21 cellular contexts compared by ENCODE assay signal in the genomic region with DNA sequence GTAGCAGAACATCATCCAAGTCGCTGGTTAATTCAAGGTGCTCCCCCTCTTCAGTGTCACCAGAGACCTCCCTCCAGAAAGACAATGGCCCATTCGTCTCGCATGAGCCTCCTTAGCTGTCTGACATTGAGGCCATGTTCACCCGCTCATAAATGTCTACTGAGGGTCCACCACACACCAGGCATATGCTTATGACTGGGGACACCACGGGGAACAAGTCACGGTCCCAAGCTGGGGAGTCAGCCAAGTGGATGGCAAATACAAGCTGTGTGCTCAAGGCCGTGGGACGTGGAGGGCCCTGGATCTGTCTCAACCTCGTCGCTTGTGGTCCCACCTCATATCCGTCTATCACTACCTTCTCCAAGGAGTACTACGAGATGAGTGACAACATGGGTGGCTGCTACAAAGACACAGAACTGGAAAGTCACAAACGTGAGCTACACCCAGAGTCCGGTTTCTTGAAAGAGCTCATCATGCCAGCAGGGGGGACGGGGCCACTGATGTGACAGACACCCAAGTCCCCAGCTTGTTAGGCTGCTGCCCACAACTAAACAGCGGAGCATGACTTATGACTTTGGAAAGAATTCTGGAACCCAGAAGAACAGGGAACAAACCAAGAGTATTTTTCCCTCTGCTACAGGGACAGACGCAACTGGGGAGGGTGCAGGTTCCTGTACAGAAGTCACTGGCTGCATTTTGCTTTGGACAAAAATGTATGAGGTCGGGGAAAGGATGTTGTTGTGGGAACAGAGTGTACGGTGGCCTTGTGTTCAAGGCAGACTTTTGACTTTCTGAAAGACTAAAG.
"Had no signal": no experiment of that assay in that cellular context is flagged by ENCODE, and none has a peak within 500 bp of the region (broad histone marks: within the 10 kb centered on the region; RNA-seq: fewer than 3 reads in every experiment).

No MANE protein-coding gene starts in this region.

- H3K27me3 Mint-ChIP-seq: activated naive CD4-positive, alpha-beta T cell treated with anti-CD3 and anti-CD28 coated beads, Interleukin-2, amount 50 U/mL, for 24 hours; activated naive CD8-positive, alpha-beta T cell treated with anti-CD3 and anti-CD28 coated beads, Interleukin-2, amount 50 U/mL, for 24 hours; dendritic cell treated with granulocyte-macrophage colony-stimulating factor and Interleukin-4, amounts not matched to agents 40 ng/mL and 50 ng/mL, for 4 days had no signal

- DNase-seq: activated B cell treated with CpG ODN at 0.5 μM for 24 hours; activated naive CD8-positive, alpha-beta T cell treated with anti-CD3 and anti-CD28 coated beads, Interleukin-2, amount 50 U/mL, for 24 hours; activated T-cell treated with anti-CD3 and anti-CD28 coated beads, Interleukin-2, amount 50 U/mL, for 4 hours; amygdala; central memory CD4-positive, alpha-beta T cell; effector CD4-positive, alpha-beta T cell; mesendoderm; natural killer cell; stimulated activated CD4-positive, alpha-beta T cell treated with anti-CD3 and anti-CD28 coated beads, Interleukin-12 subunit alpha, Interleukin-12 subunit beta, amount 100 ng/mL, for 4 hours; stimulated activated CD4-positive, alpha-beta T cell treated with anti-CD3 and anti-CD28 coated beads, Interleukin-4, amount 100 ng/mL, for 1 hour; stimulated activated naive CD8-positive, alpha-beta T cell treated with anti-CD3 and anti-CD28 coated beads, Interleukin-15, Interleukin-2, amounts not matched to agents 100 U/mL and 50 U/mL, for 24 hours; T-helper 1 cell; upper lobe of right lung had no signal

- H3K9me3 ChIP-seq: upper lobe of right lung had no signal

- H3K36me3 ChIP-seq: upper lobe of right lung had no signal

- H3K4me3 Mint-ChIP-seq: activated B cell treated with CpG ODN at 0.5 μM for 24 hours; activated naive CD4-positive, alpha-beta T cell treated with anti-CD3 and anti-CD28 coated beads, Interleukin-2, amount 50 U/mL, for 24 hours; activated naive CD8-positive, alpha-beta T cell treated with anti-CD3 and anti-CD28 coated beads, Interleukin-2, amount 50 U/mL, for 24 hours; activated T-cell treated with anti-CD3 and anti-CD28 coated beads, Interleukin-2, amount 50 U/mL, for 4 hours; activated T-helper 17 cell treated with anti-CD3 and anti-CD28 coated beads, Interleukin-2, amount 50 U/mL, for 72 hours; dendritic cell treated with granulocyte-macrophage colony-stimulating factor and Interleukin-4, amounts not matched to agents 40 ng/mL and 50 ng/mL, for 4 days; natural killer cell; T-helper 2 cell treated with Interferon-gamma antibody and Interleukin-4, amounts not matched to agents 5 μg/mL and 100 μg/mL, for 36 hours had no signal

- H3K4me3 ChIP-seq: lung, skin epidermis, upper lobe of right lung had no signal

- H3K27ac Mint-ChIP-seq: activated B cell treated with CpG ODN at 0.5 μM for 24 hours; activated naive CD4-positive, alpha-beta T cell treated with anti-CD3 and anti-CD28 coated beads, Interleukin-2, amount 50 U/mL, for 24 hours; activated naive CD8-positive, alpha-beta T cell treated with anti-CD3 and anti-CD28 coated beads, Interleukin-2, amount 50 U/mL, for 24 hours; activated T-helper 17 cell treated with anti-CD3 and anti-CD28 coated beads, Interleukin-2, amount 50 U/mL, for 72 hours; dendritic cell treated with granulocyte-macrophage colony-stimulating factor and Interleukin-4, amounts not matched to agents 40 ng/mL and 50 ng/mL, for 4 days; natural killer cell; T-helper 2 cell treated with Interferon-gamma antibody and Interleukin-4, amounts not matched to agents 5 μg/mL and 100 μg/mL, for 36 hours had no signal

- H3K27ac ChIP-seq: upper lobe of right lung had no signal

- H3K36me3 Mint-ChIP-seq: activated naive CD4-positive, alpha-beta T cell treated with anti-CD3 and anti-CD28 coated beads, Interleukin-2, amount 50 U/mL, for 24 hours; natural killer cell had no signal

- H3K9me3 Mint-ChIP-seq: activated B cell treated with CpG ODN at 0.5 μM for 24 hours; activated naive CD4-positive, alpha-beta T cell treated with anti-CD3 and anti-CD28 coated beads, Interleukin-2, amount 50 U/mL, for 24 hours; activated naive CD8-positive, alpha-beta T cell treated with anti-CD3 and anti-CD28 coated beads, Interleukin-2, amount 50 U/mL, for 24 hours; activated T-cell treated with anti-CD3 and anti-CD28 coated beads, Interleukin-2, amount 50 U/mL, for 4 hours; activated T-helper 17 cell treated with anti-CD3 and anti-CD28 coated beads, Interleukin-2, amount 50 U/mL, for 72 hours; dendritic cell treated with granulocyte-macrophage colony-stimulating factor and Interleukin-4, amounts not matched to agents 40 ng/mL and 50 ng/mL, for 4 days; natural killer cell had no signal

- H3K4me1 Mint-ChIP-seq: activated T-helper 17 cell treated with anti-CD3 and anti-CD28 coated beads, Interleukin-2, amount 50 U/mL, for 72 hours had no signal

- H3K27me3 ChIP-seq: upper lobe of right lung had no signal

- ATAC-seq: activated naive CD8-positive, alpha-beta T cell treated with anti-CD3 and anti-CD28 coated beads, Interleukin-2, amount 50 U/mL, for 24 hours; activated T-cell treated with anti-CD3 and anti-CD28 coated beads, Interleukin-2, amount 50 U/mL, for 4 hours; activated T-helper 17 cell treated with anti-CD3 and anti-CD28 coated beads, Interleukin-2, amount 50 U/mL, for 72 hours; left lobe of liver; natural killer cell; sciatic nerve; stimulated activated naive CD8-positive, alpha-beta T cell treated with anti-CD3 and anti-CD28 coated beads, Interleukin-15, Interleukin-2, amounts not matched to agents 100 U/mL and 50 U/mL, for 24 hours; upper lobe of right lung had no signal
